13 cellular contexts compared by ENCODE assay signal in genomic region chr1:113046569-113046968, GRCh38. TPM values are rescaled to one million over a fixed set of nuclear protein-coding genes. Genes with fewer than 3 reads are reported as not detected.
A peak's percentile ranks its signal among the peaks of the same experiment; 100 is the strongest.
DNase-seq lines count a peak whose midpoint lies in the region; FAIRE-seq and TF ChIP-seq lines count a peak whose summit lies in the region.
"Had no signal": no experiment of that assay in that cellular context is flagged by ENCODE, and none has a peak within 500 bp of the region (broad histone marks: within the 10 kb centered on the region; RNA-seq: fewer than 3 reads in every experiment).

No MANE protein-coding gene starts in this region.

- H3K9me3 Mint-ChIP-seq in T-helper 2 cell treated with Interferon-gamma antibody and Interleukin-4, amounts not matched to agents 5 μg/mL and 100 μg/mL, for 36 hours: no peaks in the 10 kb centered on the region
- no peaks in the 10 kb centered on the region for H3K9me3 Mint-ChIP-seq in Caco-2 (ENCODE audit: unreplicated experiment)

- H4K91ac ChIP-seq in H1 (replicated peaks; ENCODE audit: insufficient read length, low read length): no peak overlapping the region

- TF ChIP-seq EP300 in H1 (IDR thresholded peaks at IDR 0.05; ENCODE audit: borderline replicate concordance in 1 of 2, low read depth in 2 of 2, low read length in 2 of 2): no peak

- CTCF ChIA-PET in H1 (lab: Charles Lee; ENCODE audit: partially characterized antibody): interaction anchor here (0.8 to 2.9 kb wide), 2 partner anchors 11 to 26 kb away, joined by 3 to 21 read pairs; partner anchors contain the start of gene LRIG2
- CTCF ChIA-PET in Caco-2 (lab: Charles Lee): no interaction called here

- H3K23me2 ChIP-seq in H1 (ENCODE audit: low read depth, low read length): no peaks in the 10 kb centered on the region

- H3K27me3 Mint-ChIP-seq in T-helper 2 cell treated with Interferon-gamma antibody and Interleukin-4, amounts not matched to agents 5 μg/mL and 100 μg/mL, for 36 hours (ENCODE audit: low read depth): no peaks in the 10 kb centered on the region
- no peaks in the 10 kb centered on the region for H3K27me3 Mint-ChIP-seq in Caco-2 (ENCODE audit: insufficient read depth, unreplicated experiment)

- H3K4me1 Mint-ChIP-seq in T-helper 2 cell treated with Interferon-gamma antibody and Interleukin-4, amounts not matched to agents 5 μg/mL and 100 μg/mL, for 36 hours (ENCODE audit: low read depth): peaks cover 45% of the 10 kb centered on the region
- H3K4me1 Mint-ChIP-seq in Caco-2 (ENCODE audit: low read depth, unreplicated experiment): peaks cover 18% of the 10 kb centered on the region

- peak overlapping the region; percentile 46; the same call in 1 of the 2 replicates for H2BK5ac ChIP-seq in H1 (ENCODE audit: low read depth, low read length)

- H3K27ac Mint-ChIP-seq in T-helper 2 cell treated with Interferon-gamma antibody and Interleukin-4, amounts not matched to agents 5 μg/mL and 100 μg/mL, for 36 hours: peak overlapping the region; percentile 66
- H3K27ac Mint-ChIP-seq in Caco-2 (ENCODE audit: unreplicated experiment): no peak overlapping the region

- no peak for FAIRE-seq in H1 (lab: Jason Lieb, UNC)
- FAIRE-seq in GM19239 (lab: Jason Lieb, UNC): no peak
- FAIRE-seq: islet of Langerhans had no signal

- H4K8ac ChIP-seq in H1 (ENCODE audit: extremely low read depth, insufficient read depth, low read length): no peak overlapping the region

- peak overlapping the region; percentile 18; the same call in 1 of the 2 replicates for H2BK15ac ChIP-seq in H1 (ENCODE audit: low read length)

- H4K5ac ChIP-seq in H1 (ENCODE audit: insufficient read length, low read depth, low read length): peak overlapping the region; percentile 44

- H3K4me1 ChIP-seq in H1 (replicated peaks in 1 of 4; ENCODE audit: control insufficient read depth in 3 of 4, insufficient read depth in 4 of 4, low read length in 3 of 4): peaks cover 13 to 30% (median 23%) of the 10 kb centered on the region in 4 experiments; a peak in 6 of 7 replicates
- peaks cover 30% of the 10 kb centered on the region for H3K4me1 ChIP-seq in Caco-2

- H3K79me2 ChIP-seq in H1 (ENCODE audit: control insufficient read depth in 1 of 2, insufficient read depth in 2 of 2, low read length in 2 of 2): no peaks in the 10 kb centered on the region

- no peaks in the 10 kb centered on the region for H3K79me1 ChIP-seq in H1 (ENCODE audit: low read depth, low read length)

- no peak for TF ChIP-seq POLR2A in H1 (IDR thresholded peaks at IDR 0.05; ENCODE audit: control extremely low read depth in 1 of 2, low read depth in 2 of 2, low read length in 2 of 2)

- no peak overlapping the region for H3K27ac ChIP-seq in HL-60 (replicated peaks)
- H3K27ac ChIP-seq in H1 (ENCODE audit: low read depth, low read length): no peak overlapping the region
- H3K27ac ChIP-seq: SJCRH30 had no signal

- WGBS in H1 (ENCODE audit: extremely low coverage in 1 of 2, insufficient coverage in 1 of 2, insufficient read length in 1 of 2, insufficient replicate concordance in 2 of 2, low coverage in 1 of 2, low lambda C conversion rate in 2 of 2, missing lambda C conversion rate in 1 of 2), 2 experiments: 73% methylated on average over 4 of the region's 4 CpGs; no CpG with 5 or more reads in 1 of the 2 experiments

- H3K27me3 ChIP-seq in HL-60 (ENCODE audit: insufficient read depth, poor library complexity, severe bottlenecking) (no peaks in the 10 kb centered on the region), H1 (replicated peaks in 1 of 4; ENCODE audit: control insufficient read depth in 3 of 4, extremely low read depth in 1 of 4, insufficient read depth in 3 of 4, low read length in 3 of 4) (no peaks in the 10 kb centered on the region), Caco-2 (replicated peaks; ENCODE audit: control insufficient read depth, insufficient read depth, low read length) (no peaks in the 10 kb centered on the region)
- H3K27me3 ChIP-seq: SJCRH30 had no signal

- peaks cover 2% of the 10 kb centered on the region for H3K36me3 Mint-ChIP-seq in T-helper 2 cell treated with Interferon-gamma antibody and Interleukin-4, amounts not matched to agents 5 μg/mL and 100 μg/mL, for 36 hours (ENCODE audit: low read depth)
- H3K36me3 Mint-ChIP-seq in Caco-2 (ENCODE audit: insufficient read depth, unreplicated experiment): no peaks in the 10 kb centered on the region

- TF ChIP-seq CTCF in HL-60 (IDR thresholded peaks at IDR 0.05; ENCODE audit: insufficient read depth, low read length): no peak
- TF ChIP-seq CTCF in H1 (IDR thresholded peaks at IDR 0.05; ENCODE audit: control extremely low read depth in 1 of 3, insufficient read depth in 1 of 3, low read depth in 1 of 3, low read length in 3 of 3): no peak
- no peak for TF ChIP-seq CTCF in GM20000 (IDR thresholded peaks at IDR 0.05; ENCODE audit: extremely low read depth, missing control alignments)
- TF ChIP-seq CTCF in Caco-2 (IDR thresholded peaks at IDR 0.05; ENCODE audit: insufficient read depth in 1 of 2, low read depth in 1 of 2, low read length in 1 of 2, severe bottlenecking in 1 of 2, unreplicated experiment in 1 of 2): no peak

- peak overlapping the region; percentile 32 for H3K4me3 Mint-ChIP-seq in T-helper 2 cell treated with Interferon-gamma antibody and Interleukin-4, amounts not matched to agents 5 μg/mL and 100 μg/mL, for 36 hours
- no peak overlapping the region for H3K4me3 Mint-ChIP-seq in Caco-2 (ENCODE audit: unreplicated experiment)

- DNase-seq in CD1c-positive myeloid dendritic cell (ENCODE audit: extremely low spot score): peak; percentile 64
- peak; percentile 57 to 73 for DNase-seq in HL-60 (ENCODE audit: low read depth in 1 of 2, low spot score in 1 of 2)
- DNase-seq in T-helper 2 cell treated with Interferon-gamma antibody and Interleukin-4, amounts not matched to agents 5 μg/mL and 100 μg/mL, for 36 hours (ENCODE audit: low spot score): peak; percentile 10
- no peak for DNase-seq in H1 (ENCODE audit: low read depth in 1 of 2, low spot score in 2 of 2)
- no peak for DNase-seq in GM20000 (ENCODE audit: low spot score)
- DNase-seq in Caco-2: no peak
- DNase-seq in GM19239 (ENCODE audit: insufficient read length, low spot score): no peak
- no peak for DNase-seq in DMS153 treated with DMSO at 0.1 percent for 48 hours (lab: John Stamatoyannopoulos, UW; ENCODE audit: unreplicated experiment)
- DNase-seq: dermis blood vessel endothelial cell, mucosa of descending colon, NCI-H446 treated with DMSO at 0.1 percent for 48 hours, SJCRH30 had no signal

- H3K18ac ChIP-seq in H1 (ENCODE audit: extremely low read depth, low read length): peak overlapping the region; percentile 5; the same call in 1 of the 2 replicates

- BruUV-seq in Caco-2 (replicated peaks; lab: Mats Ljungman, UMichigan): no TSS peak

- H3K14ac ChIP-seq in H1 (ENCODE audit: insufficient read length): no peak overlapping the region

- H2BK20ac ChIP-seq in H1 (ENCODE audit: low read length): peak overlapping the region; percentile 67; the same call in 1 of the 2 replicates

- H3K9me3 ChIP-seq in H1 (ENCODE audit: insufficient read depth in 2 of 2, low read depth in 1 of 2, low read length in 1 of 2): no peaks in the 10 kb centered on the region
- no peaks in the 10 kb centered on the region for H3K9me3 ChIP-seq in Caco-2
- H3K9me3 ChIP-seq: mucosa of descending colon, SJCRH30 had no signal

- intact Hi-C loops in Caco-2 (cut with micrococcal nuclease; ENCODE audit: unreplicated experiment): no loop called here

- H2AFZ ChIP-seq in H1 (ENCODE audit: low read length): peak overlapping the region; percentile 51; the same call in 1 of the 2 replicates

- peak overlapping the region; percentile 82 for H2BK12ac ChIP-seq in H1 (ENCODE audit: low read depth, low read length)

- H3K36me3 ChIP-seq in H1 (ENCODE audit: control insufficient read depth in 2 of 4, insufficient read depth in 4 of 4, low read length in 3 of 4) (no peaks in the 10 kb centered on the region), Caco-2 (ENCODE audit: control insufficient read depth, insufficient read depth, low read length) (no peaks in the 10 kb centered on the region)
- H3K36me3 ChIP-seq: SJCRH30 had no signal

- H2BK120ac ChIP-seq in H1 (replicated peaks; ENCODE audit: low read depth, low read length): no peak overlapping the region

- H3K56ac ChIP-seq in H1 (replicated peaks; ENCODE audit: insufficient read length, low read depth, low read length): no peak overlapping the region

- H4K20me1 ChIP-seq in H1 (replicated peaks in 1 of 2; ENCODE audit: control insufficient read depth in 1 of 2, insufficient read depth in 2 of 2, low read length in 2 of 2): no peaks in the 10 kb centered on the region

- no peak overlapping the region; a peak in 1 of 7 replicates for H3K9ac ChIP-seq in H1 (replicated peaks in 1 of 4; ENCODE audit: extremely low read depth in 1 of 4, low read depth in 3 of 4, low read length in 3 of 4)

- H3K23ac ChIP-seq in H1 (ENCODE audit: insufficient read length): no peak overlapping the region

- no peak for TF ChIP-seq RAD21 in H1 (IDR thresholded peaks at IDR 0.05 in 1 of 2, conservative IDR thresholded peaks at IDR 0.05 in 1 of 2; ENCODE audit: low read depth in 2 of 2, low read length in 2 of 2)

- H3K4me2 ChIP-seq in H1 (ENCODE audit: insufficient read depth in 1 of 2, low read depth in 2 of 2, low read length in 2 of 2): no peak overlapping the region

- H2AK5ac ChIP-seq in H1 (ENCODE audit: low read depth, low read length): no peak overlapping the region

- peak overlapping the region; percentile 3 for H3K4ac ChIP-seq in H1 (replicated peaks; ENCODE audit: insufficient read length, low read depth, low read length)

- H3K4me3 ChIP-seq in HL-60 (replicated peaks; ENCODE audit: insufficient read depth, low read length) (no peak overlapping the region), H1 (ENCODE audit: extremely low read depth in 1 of 4, insufficient read depth in 2 of 4, low read depth in 3 of 4, low read length in 4 of 4) (no peak overlapping the region), Caco-2 (ENCODE audit: low read depth, low read length) (no peak overlapping the region)
- H3K4me3 ChIP-seq: mucosa of descending colon, SJCRH30 had no signal

- POLR2A ChIA-PET in H1 (lab: Charles Lee; ENCODE audit: partially characterized antibody) (interaction anchor here (0.5 to 1.0 kb wide), 2 partner anchors 11 to 1428 kb away, joined by 3 read pairs; no protein-coding TSS in a partner anchor), Caco-2 (lab: Charles Lee) (no interaction called here)

RNA-seq across cellular contexts. Expression of gene LRIG2, which starts 26.4 kb away (rescaled TPM):
- total RNA-seq in H1 (2021; fragmentation: NEBNext Ultra II Directional; extraction: Animal tissue kit (Norgen Biotek cat#: 25700)): 20.4 and 20.9 TPM in 2 replicates
- polyA plus RNA-seq in H1 (2011; rRNA removed): 10.3 and 16.2 TPM in 2 replicates
- 13.8 TPM for polyA plus RNA-seq in H1 (2011; cell fraction: cytosol; rRNA removed)
- 25.7 TPM for polyA plus RNA-seq in H1 (2011; cell fraction: nucleus; rRNA removed)
- 10.8 to 13.7 TPM (median 12.2 TPM) in 4 replicates for polyA plus RNA-seq in H1 (2012, experiment 1 of 2)
- polyA plus RNA-seq in H1 (2012, experiment 2 of 2): 1.5 TPM
- 14.1 TPM for polyA plus RNA-seq in H1 (2013, experiment 1 of 2)
- 12.4 TPM for polyA plus RNA-seq in H1 (2013, experiment 2 of 2)
- polyA minus RNA-seq in H1 (2011; rRNA and poly(A)+ RNA removed): 64.5 and 92.1 TPM in 2 replicates
- 21.9 TPM for polyA minus RNA-seq in H1 (2011; cell fraction: cytosol; rRNA and poly(A)+ RNA removed)
- 61.5 TPM for polyA minus RNA-seq in H1 (2011; cell fraction: nucleus; rRNA and poly(A)+ RNA removed)
- 10.7 and 14.4 TPM in 2 replicates for total RNA-seq in Caco-2 (2022)

Comparison
In these comparisons a context has a peak if more than half of its experiments do, and no peak if none do; other contexts are left out.
1. DNase-seq: peak in CD1c-positive myeloid dendritic cell (single experiment), HL-60 (2 of 2) and T-helper 2 cell treated with Interferon-gamma antibody and Interleukin-4, amounts not matched to agents 5 μg/mL and 100 μg/mL, for 36 hours (single experiment); none in H1 (0 of 2), GM20000 (single experiment), Caco-2 (0 of 2), GM19239 (single experiment) and DMS153 treated with DMSO at 0.1 percent for 48 hours (single experiment).